Comparison of ENCODE assay signal across 21 cellular contexts in the genomic region with DNA sequence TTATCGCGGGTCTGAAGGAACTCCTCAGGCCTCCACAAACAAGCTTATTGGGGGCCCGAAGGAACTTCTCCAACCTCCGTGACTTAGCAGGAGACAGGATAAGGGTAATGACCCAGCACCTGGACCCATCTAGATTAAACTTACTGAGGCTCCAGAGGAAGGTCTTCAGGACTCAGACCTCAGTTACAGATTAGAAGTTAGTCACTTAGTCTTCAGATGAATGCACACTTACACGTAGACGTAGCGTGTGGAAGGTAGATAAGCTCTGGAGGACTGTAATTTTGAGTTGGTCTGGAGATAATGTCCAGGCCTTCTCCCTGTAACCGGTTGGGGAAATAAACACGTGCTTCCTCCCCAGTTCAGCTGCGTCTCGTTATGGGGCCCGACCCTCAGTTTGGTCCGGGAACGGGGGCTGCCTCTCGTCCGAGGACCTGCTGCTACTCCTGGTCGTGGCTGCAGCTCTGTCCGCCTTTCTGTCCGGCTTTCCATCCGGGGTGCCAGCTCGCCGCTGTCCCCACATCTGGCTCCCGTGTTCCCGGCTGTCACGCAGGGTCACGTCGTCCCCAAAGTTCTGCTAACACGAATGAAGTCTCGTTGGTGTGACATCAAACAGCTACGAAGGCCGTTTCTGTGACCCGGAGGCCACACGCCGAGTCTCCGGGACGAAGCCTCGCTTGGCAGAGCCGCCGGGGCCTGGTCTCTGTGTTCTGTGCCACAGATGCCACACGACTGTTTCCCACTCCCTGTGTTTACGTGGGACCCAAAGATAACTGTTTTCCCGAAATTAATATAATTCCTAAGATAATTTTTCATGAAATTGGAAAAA. TPM values are rescaled to one million over a fixed set of nuclear protein-coding genes. Genes with fewer than 3 reads are reported as not detected.
DNase-seq lines count a peak whose midpoint lies in the region; ATAC-seq, FAIRE-seq and TF ChIP-seq lines count a peak whose summit lies in the region.
"Had no signal": no experiment of that assay in that cellular context is flagged by ENCODE, and none has a peak within 500 bp of the region (broad histone marks: within the 10 kb centered on the region; RNA-seq: fewer than 3 reads in every experiment).

No MANE protein-coding gene starts in this region.

- H3K9ac ChIP-seq in SK-N-MC (ENCODE audit: insufficient read length) = no peak overlapping the region
- H3K9ac ChIP-seq: KMS-11, SK-N-SH had no signal

- WGBS in small intestine, 3 donors = 85 to 90% (median 89%) methylated on average over 42 of the region's 42 CpGs

- H3K27me3 ChIP-seq in WERI-Rb-1 (ENCODE audit: insufficient read depth, low read depth, severe bottlenecking) (no peaks in the 10 kb centered on the region), small intestine (ENCODE audit: control insufficient read depth in 2 of 2, insufficient read depth in 2 of 2, low read length in 2 of 2) (no peaks in the 10 kb centered on the region)
- H3K27me3 ChIP-seq: BE2C had no signal

- DNase-seq in SK-N-MC (ENCODE audit: low read depth, low spot score) = no peak
- DNase-seq in WERI-Rb-1 = no peak
- no peak for DNase-seq in small intestine
- DNase-seq: BE2C; CD4-positive, alpha-beta memory T cell; DND-41; GDM1; NCI-H1092; NCI-H1694; NCI-H2107; NCI-H345; NCI-H526 treated with DMSO at 0.1 percent for 48 hours; PC-3; SK-N-SH had no signal

- no peak overlapping the region for H3K4me3 ChIP-seq in SK-N-MC
- no peak overlapping the region for H3K4me3 ChIP-seq in WERI-Rb-1 (ENCODE audit: low read depth, low read length)
- no peak overlapping the region for H3K4me3 ChIP-seq in small intestine (ENCODE audit: low read depth in 1 of 2, low read length in 2 of 2)
- H3K4me3 ChIP-seq: GM23338 had no signal

- H3K9me3 ChIP-seq in SK-N-MC (ENCODE audit: low read depth, low read length) (no peaks in the 10 kb centered on the region), WERI-Rb-1 (ENCODE audit: severe bottlenecking) (peaks cover 11% of the 10 kb centered on the region), small intestine (ENCODE audit: control insufficient read depth, low read depth) (no peaks in the 10 kb centered on the region)
- H3K9me3 ChIP-seq: BE2C, SK-N-SH had no signal

- H3K27ac Mint-ChIP-seq in nephron = peak overlapping the region in 2 of 3 experiments; percentile 87 to 91
- H3K27ac Mint-ChIP-seq: CD4-positive, alpha-beta memory T cell; GM23338 had no signal

- H3K36me3 ChIP-seq in SK-N-MC (ENCODE audit: insufficient read depth, low read length) (no peaks in the 10 kb centered on the region), WERI-Rb-1 (no peaks in the 10 kb centered on the region), small intestine (ENCODE audit: control insufficient read depth in 2 of 2, insufficient read depth in 2 of 2, low read length in 2 of 2) (no peaks in the 10 kb centered on the region)
- H3K36me3 ChIP-seq: BE2C had no signal

- H3K27ac ChIP-seq in SK-N-MC = 0 out of 2 replicates have a peak overlapping the region, but pooled peaks have one; percentile 16
- H3K27ac ChIP-seq in WERI-Rb-1 = 0 out of 2 replicates have a peak overlapping the region, but pooled peaks have one; percentile 6
- no peak overlapping the region for H3K27ac ChIP-seq in small intestine (ENCODE audit: low read depth in 1 of 2, low read length in 1 of 2)
- H3K27ac ChIP-seq: KMS-11 had no signal

- H3K4me1 Mint-ChIP-seq in nephron = peaks cover 37% of the 10 kb centered on the region

- no peak for FAIRE-seq in small intestine (lab: Jason Lieb, UNC)
- FAIRE-seq: D721Med, GM12892 had no signal

- TF ChIP-seq CTCF in WERI-Rb-1 (IDR thresholded peaks at IDR 0.05; ENCODE audit: low read depth, low read length) = no peak
- no peak for TF ChIP-seq CTCF in nephron (IDR thresholded peaks at IDR 0.05; ENCODE audit: unreplicated experiment in 3 of 3)

- no peak for ATAC-seq in HG03025 (IDR thresholded peaks at IDR 0.05; ENCODE audit: low FRiP score, unreplicated experiment)
- ATAC-seq: GM23338, PC-3 had no signal

- peaks cover 3% of the 10 kb centered on the region for H3K36me3 Mint-ChIP-seq in nephron (ENCODE audit: low read depth)
- H3K36me3 Mint-ChIP-seq: CD4-positive, alpha-beta memory T cell had no signal

- peaks cover 3% of the 10 kb centered on the region for H3K27me3 Mint-ChIP-seq in nephron (ENCODE audit: low read depth)

- H3K4me1 ChIP-seq in small intestine (ENCODE audit: control insufficient read depth in 2 of 2, insufficient read depth in 1 of 2, low read depth in 1 of 2, low read length in 1 of 2) = no peaks in the 10 kb centered on the region
- H3K4me1 ChIP-seq: BE2C had no signal

- peaks cover 11% of the 10 kb centered on the region for H3K9me3 Mint-ChIP-seq in nephron
- H3K9me3 Mint-ChIP-seq: CD4-positive, alpha-beta memory T cell had no signal

- H3K4me3 Mint-ChIP-seq in nephron = no peak overlapping the region
- H3K4me3 Mint-ChIP-seq: CD4-positive, alpha-beta memory T cell; GM23338 had no signal

RNA-seq across cellular contexts. Expression of a gene that starts 11.8 kb away (rescaled TPM):
- polyA plus RNA-seq in small intestine = 10 to 100 TPM; 14.0 to 81.9 (median 38.2) TPM

RNA-seq across cellular contexts. Expression of a gene that starts 13.7 kb away (rescaled TPM):
- under 1 TPM in 1 of 3 donors, not detected in 2; 0.07 TPM for polyA plus RNA-seq in small intestine
- polyA plus RNA-seq: CD4-positive, alpha-beta memory T cell had no signal

RNA-seq across cellular contexts. Expression of a gene that starts 26.2 kb away (rescaled TPM):
- polyA plus RNA-seq in small intestine = not detected
- polyA plus RNA-seq: AG04450; CD4-positive, alpha-beta memory T cell; GM23338; SK-N-SH had no signal

RNA-seq across cellular contexts. Expression of a gene that starts 28.0 kb away (rescaled TPM):
- 10 to 100 TPM in 1 of 3 donors, 1 to 10 TPM in 2; 3.4 to 10.8 (median 6.5) TPM for polyA plus RNA-seq in small intestine

Comparison
In these comparisons a context has a peak if more than half of its experiments do, and no peak if none do; other contexts are left out.
1. H3K27ac ChIP-seq: peak in SK-N-MC (single experiment) and WERI-Rb-1 (single experiment); none in small intestine (0 of 2).